ENCODE assay signal across 21 cellular contexts in genomic region chr5:10576790-10577189, GRCh38. TPM values are rescaled to one million over a fixed set of nuclear protein-coding genes. Genes with fewer than 3 reads are reported as not detected.
DNase-seq lines count a peak whose midpoint lies in the region; ATAC-seq and TF ChIP-seq lines count a peak whose summit lies in the region.
"Had no signal": no experiment of that assay in that cellular context is flagged by ENCODE, and none has a peak within 500 bp of the region (broad histone marks: within the 10 kb centered on the region; RNA-seq: fewer than 3 reads in every experiment).

No MANE protein-coding gene starts in this region.

- H3K4me2 ChIP-seq in OCI-LY3 (ENCODE audit: low read length), result peak overlapping the region; percentile 71

- peaks cover 5% of the 10 kb centered on the region for H3K4me1 Mint-ChIP-seq in endodermal cell

- no peak overlapping the region for H2AFZ ChIP-seq in OCI-LY3 (ENCODE audit: low read depth, low read length)

- peaks cover 91% of the 10 kb centered on the region for H3K79me2 ChIP-seq in OCI-LY3 (ENCODE audit: low read length)

- H3K36me3 Mint-ChIP-seq in endodermal cell (ENCODE audit: low read depth), result peaks cover 7% of the 10 kb centered on the region

- no peak overlapping the region for H3K27ac Mint-ChIP-seq in endodermal cell
- H3K27ac Mint-ChIP-seq: CD4-positive, CD25-positive, alpha-beta regulatory T cell had no signal

- H4K20me1 ChIP-seq in OCI-LY3 (ENCODE audit: insufficient read depth, low read length), result peaks cover 69% of the 10 kb centered on the region

- H3K27ac ChIP-seq in heart right ventricle (peak overlapping the region in 6 of 10 donors; percentile 74 to 89 (median 82)), OCI-LY3 (ENCODE audit: low read length) (peak overlapping the region; percentile 96), endodermal cell (ENCODE audit: low read depth, low read length) (no peak overlapping the region), testis (no peak overlapping the region)
- H3K27ac ChIP-seq: brain microvascular endothelial cell had no signal

- DNase-seq in heart right ventricle (no peak), Right ventricle myocardium superior (no peak), endodermal cell (peak; percentile 47), testis (peak; percentile 6)
- DNase-seq in stimulated activated CD4-positive, alpha-beta T cell treated with anti-CD3 and anti-CD28 coated beads, Interleukin-4, amount 100 ng/mL, for 1 hour, result no peak
- DNase-seq in stimulated activated CD4-positive, alpha-beta T cell treated with anti-CD3 and anti-CD28 coated beads, Interleukin-4, amount 100 ng/mL, for 4 hours, result no peak
- DNase-seq: activated CD4-positive, alpha-beta T cell treated with anti-CD3 and anti-CD28 coated beads for 4 hours; activated effector memory CD4-positive, alpha-beta T cell treated with Interleukin-2 at 50 U/mL for 16 hours; brain microvascular endothelial cell; CD4-positive, CD25-positive, alpha-beta regulatory T cell; cortex of kidney; kidney glomerular epithelial cell; mesenchymal stem cell; NCI-H1048; NCI-H1930; NCI-H2227 treated with DMSO at 0.1 percent for 48 hours; NCI-H748 treated with DMSO at 0.1 percent for 48 hours; SHP77 had no signal

- no peaks in the 10 kb centered on the region for H3K36me3 ChIP-seq in heart right ventricle
- peaks cover 23% of the 10 kb centered on the region for H3K36me3 ChIP-seq in OCI-LY3 (replicated peaks; ENCODE audit: low read depth, low read length)
- H3K36me3 ChIP-seq in endodermal cell (ENCODE audit: control insufficient read depth, insufficient read depth, low read length), result no peaks in the 10 kb centered on the region
- no peaks in the 10 kb centered on the region for H3K36me3 ChIP-seq in testis (ENCODE audit: low read depth, missing control alignments)
- H3K36me3 ChIP-seq: brain microvascular endothelial cell had no signal

- no peaks in the 10 kb centered on the region for H3K27me3 Mint-ChIP-seq in endodermal cell (ENCODE audit: insufficient read depth)
- H3K27me3 Mint-ChIP-seq: CD4-positive, CD25-positive, alpha-beta regulatory T cell; naive thymus-derived CD4-positive, alpha-beta T cell had no signal

- peaks cover 0 to 7% (median 0%) of the 10 kb centered on the region in 11 donors for H3K9me3 ChIP-seq in heart right ventricle
- no peaks in the 10 kb centered on the region for H3K9me3 ChIP-seq in OCI-LY3 (ENCODE audit: insufficient read depth, low read length)
- no peaks in the 10 kb centered on the region for H3K9me3 ChIP-seq in endodermal cell (ENCODE audit: control insufficient read depth, low read length)
- no peaks in the 10 kb centered on the region for H3K9me3 ChIP-seq in testis

- intact Hi-C loops in heart right ventricle (cut with DNase I) (loop anchor here in 2 of 10 donors (5.0 kb wide), 2 partner anchors 46 to 119 kb away; no protein-coding TSS in a partner anchor), Right ventricle myocardium superior (cut with DNase I) (no loop called here), testis (cut with DNase I; ENCODE audit: low total_unique reads) (no loop called here)

- 78 to 84% methylated on average over 7 of the region's 7 CpGs for WGBS in heart right ventricle, 2 donors
- WGBS in endodermal cell (ENCODE audit: insufficient coverage in 1 of 2, insufficient read length in 1 of 2), 2 experiments, result 94% methylated on average over 5 of the region's 7 CpGs; no CpG with 5 or more reads in 1 of the 2 experiments
- WGBS in testis, 2 donors, result 79 to 83% methylated on average over 7 of the region's 7 CpGs

- no peaks in the 10 kb centered on the region for H3K27me3 ChIP-seq in heart right ventricle
- no peaks in the 10 kb centered on the region for H3K27me3 ChIP-seq in OCI-LY3 (ENCODE audit: low read depth, low read length)
- no peaks in the 10 kb centered on the region for H3K27me3 ChIP-seq in endodermal cell (ENCODE audit: control insufficient read depth, insufficient read depth, low read length, poor library complexity, severe bottlenecking)
- H3K27me3 ChIP-seq in testis, result no peaks in the 10 kb centered on the region
- H3K27me3 ChIP-seq: brain microvascular endothelial cell had no signal

- H3K4me3 ChIP-seq in heart right ventricle, result no peak overlapping the region
- peak overlapping the region; percentile 32 for H3K4me3 ChIP-seq in OCI-LY3 (ENCODE audit: low read length)
- no peak overlapping the region for H3K4me3 ChIP-seq in endodermal cell (ENCODE audit: low read length)
- no peak overlapping the region for H3K4me3 ChIP-seq in testis

- H3K9ac ChIP-seq in OCI-LY3 (ENCODE audit: low read length), result no peak overlapping the region; the same call in 1 of the 2 replicates
- H3K9ac ChIP-seq in endodermal cell (ENCODE audit: extremely low read depth, low read length, poor library complexity, severe bottlenecking), result no peak overlapping the region

- no peak for TF ChIP-seq POLR2A in testis (IDR thresholded peaks at IDR 0.05)

- no peak for TF ChIP-seq CTCF in heart right ventricle (IDR thresholded peaks at IDR 0.05)
- no peak for TF ChIP-seq CTCF in OCI-LY3 (IDR thresholded peaks at IDR 0.05; ENCODE audit: low read depth, low read length)
- TF ChIP-seq CTCF in endodermal cell (conservative IDR thresholded peaks at IDR 0.05), result no peak
- no peak for TF ChIP-seq CTCF in testis (IDR thresholded peaks at IDR 0.05)

- no peak overlapping the region for H3K4me3 Mint-ChIP-seq in endodermal cell
- H3K4me3 Mint-ChIP-seq: naive thymus-derived CD4-positive, alpha-beta T cell had no signal

- ATAC-seq in heart right ventricle, result peak in 2 of 8 donors; percentile 16 to 25
- ATAC-seq in Right ventricle myocardium superior (ENCODE audit: poor library complexity), result no peak
- no peak for ATAC-seq in GM21526 (IDR thresholded peaks at IDR 0.05; ENCODE audit: low FRiP score, unreplicated experiment)

- no peaks in the 10 kb centered on the region for H3K9me3 Mint-ChIP-seq in endodermal cell
- H3K9me3 Mint-ChIP-seq: naive thymus-derived CD4-positive, alpha-beta T cell had no signal

- H3K4me1 ChIP-seq in heart right ventricle, result peaks cover 5 to 55% (median 34%) of the 10 kb centered on the region in 9 donors
- H3K4me1 ChIP-seq in OCI-LY3 (ENCODE audit: low read length), result peaks cover 87% of the 10 kb centered on the region
- no peaks in the 10 kb centered on the region for H3K4me1 ChIP-seq in endodermal cell (ENCODE audit: control insufficient read depth, insufficient read depth, low read length)
- no peaks in the 10 kb centered on the region for H3K4me1 ChIP-seq in testis

RNA-seq across cellular contexts. Expression of gene ANKRD33B, which starts 12.9 kb away (rescaled TPM):
- total RNA-seq in heart right ventricle (10 to 100 TPM in 6 of 10 donors, 1 to 10 TPM in 4; 1.9 to 33.0 (median 19.8) TPM), Right ventricle myocardium superior (2.9 TPM), endodermal cell (10 to 100 TPM; 21.9 to 37.2 TPM), testis (1 to 10 TPM; 5.6 to 5.8 TPM)
- polyA plus RNA-seq in heart right ventricle (1 to 10 TPM in 1 of 2 donors, under 1 TPM in 1; 0.46 to 1.2 TPM), testis (ENCODE audit: insufficient read depth, low read depth, low replicate concordance) (3.7 TPM)
- polyA plus RNA-seq in endodermal cell (2013, experiment 1 of 2), result 2.1 TPM
- polyA plus RNA-seq in endodermal cell (2013, experiment 2 of 2), result 1.8 TPM

Comparison
In these comparisons a context has a peak if more than half of its experiments do, and no peak if none do; other contexts are left out.
1. DNase-seq: peak in endodermal cell (single experiment) and testis (single experiment); none in heart right ventricle (0 of 2), Right ventricle myocardium superior (single experiment), stimulated activated CD4-positive, alpha-beta T cell treated with anti-CD3 and anti-CD28 coated beads, Interleukin-4, amount 100 ng/mL, for 1 hour (single experiment) and stimulated activated CD4-positive, alpha-beta T cell treated with anti-CD3 and anti-CD28 coated beads, Interleukin-4, amount 100 ng/mL, for 4 hours (0 of 2).
2. H3K27ac ChIP-seq: peak in heart right ventricle (6 of 10) and OCI-LY3 (single experiment); none in endodermal cell (single experiment) and testis (0 of 2).